In genomic region chr9:75612205-75612604, GRCh38 we compare ENCODE assay signal across 18 cellular contexts.
"Had no signal": no experiment of that assay in that cellular context is flagged by ENCODE, and none has a peak within 500 bp of the region (broad histone marks: within the 10 kb centered on the region; RNA-seq: fewer than 3 reads in every experiment).

No MANE protein-coding gene starts in this region.

- H3K27ac ChIP-seq: heart right ventricle, neutrophil, spleen, stomach, transverse colon had no signal

- H3K27me3 ChIP-seq: heart right ventricle, transverse colon had no signal

- DNase-seq: effector memory CD4-positive, alpha-beta T cell; heart right ventricle; hypothalamus; kidney glomerular epithelial cell; mammary epithelial cell; naive thymus-derived CD4-positive, alpha-beta T cell; nephron progenitor cell; posterior cingulate gyrus; spleen; stimulated activated CD4-positive, alpha-beta T cell treated with anti-CD3 and anti-CD28 coated beads, Interleukin-15, amount 100 ng/mL, for 24 hours; stimulated activated CD4-positive, alpha-beta T cell treated with anti-CD3 and anti-CD28 coated beads, Interleukin-1b, Interleukin-23, amount 100 ng/mL, for 48 hours; stimulated activated naive CD4-positive, alpha-beta T cell; stomach; substantia nigra; transverse colon had no signal

- H3K4me3 ChIP-seq: heart right ventricle, spleen, stomach, thoracic aorta, transverse colon had no signal

- H3K4me1 ChIP-seq: spleen, stomach, transverse colon had no signal

- H3K9me3 ChIP-seq: heart right ventricle, neutrophil, spleen, stomach, thoracic aorta, transverse colon had no signal

- ATAC-seq: esophagus mucosa; heart right ventricle; naive thymus-derived CD4-positive, alpha-beta T cell had no signal

- H3K36me3 ChIP-seq: heart right ventricle, neutrophil, spleen, stomach, thoracic aorta, transverse colon had no signal
